Comparison of ENCODE assay signal across 22 cellular contexts in the genomic region with DNA sequence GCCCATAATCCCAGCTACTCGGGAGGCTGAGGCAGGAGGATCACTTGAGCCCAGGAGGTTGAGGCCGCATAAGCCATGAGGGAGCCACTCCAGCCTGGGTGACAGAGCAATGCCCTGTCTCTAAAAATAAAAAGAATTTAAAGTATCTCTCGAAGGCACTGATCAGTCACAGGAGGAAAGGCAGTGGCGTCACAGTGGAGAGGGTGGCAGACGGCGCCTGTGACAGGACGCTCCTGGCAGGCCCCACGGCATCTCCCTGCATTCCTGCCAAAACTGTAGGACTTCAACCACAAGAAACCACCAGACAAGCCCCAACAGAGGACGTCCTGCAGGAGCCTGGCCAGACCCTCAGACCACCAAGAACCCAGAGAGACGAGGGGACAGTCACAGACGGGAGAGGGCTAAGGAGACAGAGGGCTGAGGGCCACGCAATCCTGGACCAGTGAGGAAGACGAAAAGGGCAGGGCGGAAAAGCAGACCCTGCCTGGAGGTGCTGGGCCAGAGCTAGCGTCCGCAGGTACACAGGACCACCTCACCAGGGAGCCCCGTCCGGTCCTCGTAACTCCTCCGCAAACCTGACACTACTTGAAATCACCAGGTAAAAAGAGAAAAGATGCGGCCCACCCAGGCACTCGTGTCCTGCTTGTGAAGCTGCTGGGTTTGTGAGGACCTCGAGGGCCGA. TPM values are rescaled to one million over a fixed set of nuclear protein-coding genes. Genes with fewer than 3 reads are reported as not detected.
A peak's percentile ranks its signal among the peaks of the same experiment; 100 is the strongest.
DNase-seq lines count a peak whose midpoint lies in the region; ATAC-seq, FAIRE-seq and TF ChIP-seq lines count a peak whose summit lies in the region.
"Had no signal": no experiment of that assay in that cellular context is flagged by ENCODE, and none has a peak within 500 bp of the region (broad histone marks: within the 10 kb centered on the region; RNA-seq: fewer than 3 reads in every experiment).

No MANE protein-coding gene starts in this region.

- H3K27ac ChIP-seq in HepG2 (ENCODE audit: extremely low read length, insufficient read depth, low read length) (no peak overlapping the region), right lobe of liver (no peak overlapping the region), cingulate gyrus (ENCODE audit: low read depth, low read length) (peak overlapping the region; percentile 98)
- H3K27ac ChIP-seq: lower lobe of right lung, parathyroid adenoma, SJCRH30, vagina had no signal

- TF ChIP-seq CTCF in HepG2 (CRISPR knock-in tag; IDR thresholded peaks at IDR 0.05) (no peak), right lobe of liver (IDR thresholded peaks at IDR 0.05) (no peak)

- POLR2A ChIA-PET in HepG2 (lab: Yijun Ruan, JAX): no interaction called here

- peaks cover 22% of the 10 kb centered on the region for H3K36me3 Mint-ChIP-seq in memory B cell

- H3K9me3 ChIP-seq in HepG2 (ENCODE audit: low read length) (no peaks in the 10 kb centered on the region), right lobe of liver (no peaks in the 10 kb centered on the region)
- H3K9me3 ChIP-seq: breast epithelium, lower lobe of right lung, SJCRH30, vagina had no signal

- no peak for FAIRE-seq in HepG2 (lab: Jason Lieb, UNC)

- TF ChIP-seq EP300 in HepG2 (IDR thresholded peaks at IDR 0.05; ENCODE audit: low read depth in 2 of 2, low read length in 2 of 2): no peak
- no peak for TF ChIP-seq EP300 in HepG2 (CRISPR knock-in tag; IDR thresholded peaks at IDR 0.05; ENCODE audit: borderline replicate concordance)

- TF ChIP-seq RAD21 in HepG2 (CRISPR knock-in tag; IDR thresholded peaks at IDR 0.05): no peak

- peak overlapping the region; percentile 69 for H3K27ac Mint-ChIP-seq in memory B cell

- H3K4me1 ChIP-seq in HepG2 (ENCODE audit: insufficient read depth, low read length) (peaks cover 14% of the 10 kb centered on the region), right lobe of liver (peaks cover 0 to 21% (median 5%) of the 10 kb centered on the region in 4 donors)

- DNase-seq in HepG2 (ENCODE audit: low spot score) (no peak), right lobe of liver (no peak), memory B cell (ENCODE audit: low spot score in 2 of 2) (no peak), iPS-NIHi11 (ENCODE audit: low spot score) (no peak)
- DNase-seq in stimulated activated naive CD4-positive, alpha-beta T cell (lab: John Stamatoyannopoulos, UW): no peak
- DNase-seq: activated B cell treated with CpG ODN at 0.5 μM for 24 hours; effector CD4-positive, alpha-beta T cell; GDM1; NCI-H1436; NCI-H2171; NCI-H748 treated with DMSO at 0.1 percent for 48 hours; PC-3; SJCRH30 had no signal

- H3K27me3 ChIP-seq in HepG2 (ENCODE audit: control insufficient read depth in 1 of 2, insufficient read depth in 2 of 2, low read length in 2 of 2) (no peaks in the 10 kb centered on the region), right lobe of liver (no peaks in the 10 kb centered on the region)
- H3K27me3 ChIP-seq: breast epithelium, SJCRH30, vagina had no signal

- in situ Hi-C loops in HepG2 (cut with HindIII; ENCODE audit: extremely low pct_ligation_motif_present, low pct_unique_long_range_greater_than_20kb): no loop called here

- no peaks in the 10 kb centered on the region for H3K27me3 Mint-ChIP-seq in memory B cell
- H3K27me3 Mint-ChIP-seq: activated B cell treated with CpG ODN at 0.5 μM for 24 hours had no signal

- peak overlapping the region; percentile 37 for H3K4me3 Mint-ChIP-seq in memory B cell
- H3K4me3 Mint-ChIP-seq: activated B cell treated with CpG ODN at 0.5 μM for 24 hours; activated T-helper 1 cell treated with anti-CD3 and anti-CD28 coated beads, Interleukin-12 subunit alpha, Interleukin-12 subunit beta, Interleukin-2, Interleukin-4 antibody, amounts not matched to agents 30 ng/mL and 10 ng/mL and 1 ng/mL, durations not matched to agents 14 hours and 24 hours and 36 hours had no signal

- H4K20me1 ChIP-seq in HepG2 (ENCODE audit: insufficient read depth, low read length): no peaks in the 10 kb centered on the region

- CTCF ChIA-PET in HepG2 (lab: Yijun Ruan, JAX; ENCODE audit: low intra/inter-chr PET ratio, low total read pairs): no interaction called here

- H3K36me3 ChIP-seq in HepG2 (replicated peaks in 1 of 2; ENCODE audit: control insufficient read depth in 1 of 2, insufficient read depth in 2 of 2, low read length in 2 of 2): peaks cover 37 to 56% of the 10 kb centered on the region in 2 experiments
- H3K36me3 ChIP-seq in right lobe of liver: peaks cover 7 to 41% (median 33%) of the 10 kb centered on the region in 4 donors

- no peaks in the 10 kb centered on the region for H3K9me3 Mint-ChIP-seq in memory B cell
- H3K9me3 Mint-ChIP-seq: activated B cell treated with CpG ODN at 0.5 μM for 24 hours; activated T-helper 1 cell treated with anti-CD3 and anti-CD28 coated beads, Interleukin-12 subunit alpha, Interleukin-12 subunit beta, Interleukin-2, Interleukin-4 antibody, amounts not matched to agents 30 ng/mL and 10 ng/mL and 1 ng/mL, durations not matched to agents 14 hours and 24 hours and 36 hours had no signal

- peaks cover 28% of the 10 kb centered on the region for H3K79me2 ChIP-seq in HepG2 (ENCODE audit: insufficient read depth, low read length)

- H3K4me1 Mint-ChIP-seq in memory B cell: peaks cover 21% of the 10 kb centered on the region

- no peak for TF ChIP-seq POLR2A in HepG2 (IDR thresholded peaks at IDR 0.05; ENCODE audit: insufficient read depth in 1 of 2, low read depth in 2 of 2, low read length in 2 of 2)
- TF ChIP-seq POLR2A in right lobe of liver (IDR thresholded peaks at IDR 0.05): no peak

- intact Hi-C loops in HepG2 (cut with micrococcal nuclease; ENCODE audit: unreplicated experiment) (no loop called here), right lobe of liver (cut with DNase I) (no loop called here)

- H3K4me3 ChIP-seq in HepG2 (replicated peaks in 1 of 3; ENCODE audit: insufficient read depth in 1 of 3, low read depth in 2 of 3, low read length in 3 of 3) (no peak overlapping the region), right lobe of liver (no peak overlapping the region)
- H3K4me3 ChIP-seq: breast epithelium, lower lobe of right lung, SJCRH30, vagina had no signal

- H3K4me2 ChIP-seq in HepG2 (ENCODE audit: low read depth, low read length): no peak overlapping the region

- BruUV-seq in HepG2 (replicated peaks; lab: Mats Ljungman, UMichigan): no TSS peak

- no peak overlapping the region for H3K9ac ChIP-seq in HepG2 (ENCODE audit: insufficient read depth, low read depth, low read length)
- H3K9ac ChIP-seq: parathyroid adenoma had no signal

- no peak overlapping the region for H2AFZ ChIP-seq in HepG2 (ENCODE audit: low read length)
- H2AFZ ChIP-seq: parathyroid adenoma had no signal

- 97% methylated on average over 23 of the region's 24 CpGs for WGBS in HepG2 (ENCODE audit: low lambda C conversion rate)
- WGBS in right lobe of liver (ENCODE audit: insufficient coverage, low coverage, low lambda C conversion rate, missing lambda C conversion rate): 83% methylated on average over 7 of the region's 24 CpGs

- ATAC-seq in HepG2: no peak
- no peak for ATAC-seq in right lobe of liver
- ATAC-seq in memory B cell (ENCODE audit: low read depth): no peak
- ATAC-seq in HG03457 (IDR thresholded peaks at IDR 0.05; ENCODE audit: unreplicated experiment): no peak
- no peak for ATAC-seq in GM18868 (IDR thresholded peaks at IDR 0.05; ENCODE audit: unreplicated experiment)
- ATAC-seq: HCT116, lower lobe of right lung, PC-3 had no signal

RNA-seq across cellular contexts. Expression of a gene that starts 5.9 kb away (rescaled TPM):
- 74.1 and 81.3 TPM in 2 replicates for total RNA-seq in HepG2 (2016; rRNA removed; fragmentation: Illumina TruSeq; extraction: Trizol)
- 28.3 and 31.4 TPM in 2 replicates for total RNA-seq in HepG2 (2016; cell fraction: cytosol; rRNA removed; fragmentation: Illumina TruSeq; extraction: Trizol; ENCODE audit: low read depth)
- 73.0 and 77.2 TPM in 2 replicates for total RNA-seq in HepG2 (2016; cell fraction: insoluble cytoplasmic fraction; rRNA removed; fragmentation: Illumina TruSeq; extraction: Trizol)
- 30.6 and 37.6 TPM in 2 replicates for total RNA-seq in HepG2 (2016; cell fraction: membrane; rRNA removed; fragmentation: Illumina TruSeq; extraction: Trizol)
- 39.1 and 43.2 TPM in 2 replicates for total RNA-seq in HepG2 (2016; cell fraction: nucleus; rRNA removed; fragmentation: Illumina TruSeq; extraction: Trizol)
- 36.0 and 51.4 TPM in 2 replicates for polyA plus RNA-seq in HepG2 (2011; rRNA removed)
- 30.1 and 56.0 TPM in 2 replicates for polyA plus RNA-seq in HepG2 (2011; cell fraction: cytosol; rRNA removed)
- 135 and 166 TPM in 2 replicates for polyA plus RNA-seq in HepG2 (2011; cell fraction: nucleus; rRNA removed)
- 42.4 and 61.5 TPM in 2 replicates for polyA plus RNA-seq in HepG2 (2012)
- polyA plus RNA-seq in HepG2 (2016; cell fraction: cytosol; fragmentation: Illumina TruSeq; extraction: Trizol; ENCODE audit: low read depth): 14.2 and 15.8 TPM in 2 replicates
- 62.8 and 84.3 TPM in 2 replicates for polyA plus RNA-seq in HepG2 (2016; cell fraction: insoluble cytoplasmic fraction; fragmentation: Illumina TruSeq; extraction: Trizol; ENCODE audit: low read depth)
- polyA plus RNA-seq in HepG2 (2016; cell fraction: membrane; fragmentation: Illumina TruSeq; extraction: Trizol; ENCODE audit: low read depth): 21.1 and 22.9 TPM in 2 replicates
- 61.8 and 67.0 TPM in 2 replicates for polyA plus RNA-seq in HepG2 (2016; cell fraction: nucleus; fragmentation: Illumina TruSeq; extraction: Trizol; ENCODE audit: insufficient read depth, low read depth)
- polyA minus RNA-seq in HepG2 (2011; rRNA and poly(A)+ RNA removed; ENCODE audit: low replicate concordance): 72.2 and 124 TPM in 2 replicates
- polyA minus RNA-seq in HepG2 (2011; cell fraction: cytosol; rRNA and poly(A)+ RNA removed): 42.7 and 46.3 TPM in 2 replicates
- 49.1 and 49.3 TPM in 2 replicates for polyA minus RNA-seq in HepG2 (2011; cell fraction: nucleus; rRNA and poly(A)+ RNA removed)
- 100 to 1,000 TPM in 2 of 6 experiments, 10 to 100 TPM in 4; 66.4 to 135 (median 76.2) TPM for total RNA-seq in right lobe of liver

RNA-seq across cellular contexts. Expression of a gene that starts 34.2 kb away (rescaled TPM):
- 47.5 and 50.0 TPM in 2 replicates for total RNA-seq in HepG2 (2016; rRNA removed; fragmentation: Illumina TruSeq; extraction: Trizol)
- 97.1 and 126 TPM in 2 replicates for total RNA-seq in HepG2 (2016; cell fraction: cytosol; rRNA removed; fragmentation: Illumina TruSeq; extraction: Trizol; ENCODE audit: low read depth)
- total RNA-seq in HepG2 (2016; cell fraction: insoluble cytoplasmic fraction; rRNA removed; fragmentation: Illumina TruSeq; extraction: Trizol): 35.7 and 53.4 TPM in 2 replicates
- total RNA-seq in HepG2 (2016; cell fraction: membrane; rRNA removed; fragmentation: Illumina TruSeq; extraction: Trizol): 106 and 128 TPM in 2 replicates
- total RNA-seq in HepG2 (2016; cell fraction: nucleus; rRNA removed; fragmentation: Illumina TruSeq; extraction: Trizol): 23.1 and 23.7 TPM in 2 replicates
- 32.9 TPM in 2 replicates for polyA plus RNA-seq in HepG2 (2011; rRNA removed)
- polyA plus RNA-seq in HepG2 (2011; cell fraction: cytosol; rRNA removed): 29.5 and 42.1 TPM in 2 replicates
- 62.4 and 65.1 TPM in 2 replicates for polyA plus RNA-seq in HepG2 (2011; cell fraction: nucleus; rRNA removed)
- 15.4 and 32.7 TPM in 2 replicates for polyA plus RNA-seq in HepG2 (2012)
- 120 and 151 TPM in 2 replicates for polyA plus RNA-seq in HepG2 (2016; cell fraction: cytosol; fragmentation: Illumina TruSeq; extraction: Trizol; ENCODE audit: low read depth)
- polyA plus RNA-seq in HepG2 (2016; cell fraction: insoluble cytoplasmic fraction; fragmentation: Illumina TruSeq; extraction: Trizol; ENCODE audit: low read depth): 33.8 and 38.7 TPM in 2 replicates
- 96.2 and 121 TPM in 2 replicates for polyA plus RNA-seq in HepG2 (2016; cell fraction: membrane; fragmentation: Illumina TruSeq; extraction: Trizol; ENCODE audit: low read depth)
- polyA plus RNA-seq in HepG2 (2016; cell fraction: nucleus; fragmentation: Illumina TruSeq; extraction: Trizol; ENCODE audit: insufficient read depth, low read depth): 47.3 and 47.4 TPM in 2 replicates
- 29.8 and 71.6 TPM in 2 replicates for polyA minus RNA-seq in HepG2 (2011; rRNA and poly(A)+ RNA removed; ENCODE audit: low replicate concordance)
- polyA minus RNA-seq in HepG2 (2011; cell fraction: cytosol; rRNA and poly(A)+ RNA removed): 8.5 and 9.0 TPM in 2 replicates
- polyA minus RNA-seq in HepG2 (2011; cell fraction: nucleus; rRNA and poly(A)+ RNA removed): 5.8 and 11.4 TPM in 2 replicates
- total RNA-seq in right lobe of liver: 10 to 100 TPM in 5 of 6 experiments, 1 to 10 TPM in 1; 7.6 to 20.9 (median 14.8) TPM

RNA-seq across cellular contexts. Expression of a gene that starts 36.2 kb away (rescaled TPM):
- total RNA-seq in HepG2 (2016; rRNA removed; fragmentation: Illumina TruSeq; extraction: Trizol) (0.08 and 0.11 TPM in 2 replicates), right lobe of liver (1 to 10 TPM in 1 of 6 experiments, under 1 TPM in 4, not detected in 1; 0.12 to 1.1 (median 0.71) TPM)
- 0.10 TPM in 1 of 2 replicates, not detected in the other for total RNA-seq in HepG2 (2016; cell fraction: cytosol; rRNA removed; fragmentation: Illumina TruSeq; extraction: Trizol; ENCODE audit: low read depth)
- 0.09 TPM in 2 replicates for total RNA-seq in HepG2 (2016; cell fraction: insoluble cytoplasmic fraction; rRNA removed; fragmentation: Illumina TruSeq; extraction: Trizol)
- total RNA-seq in HepG2 (2016; cell fraction: membrane; rRNA removed; fragmentation: Illumina TruSeq; extraction: Trizol): 0.06 and 0.07 TPM in 2 replicates
- not detected in 2 replicates for total RNA-seq in HepG2 (2016; cell fraction: nucleus; rRNA removed; fragmentation: Illumina TruSeq; extraction: Trizol)
- polyA plus RNA-seq in HepG2 (2011; rRNA removed): 0.29 and 0.46 TPM in 2 replicates
- polyA plus RNA-seq in HepG2 (2011; cell fraction: cytosol; rRNA removed): 0.21 and 0.22 TPM in 2 replicates
- 3.4 and 3.8 TPM in 2 replicates for polyA plus RNA-seq in HepG2 (2011; cell fraction: nucleus; rRNA removed)
- polyA plus RNA-seq in HepG2 (2012): 0.34 and 0.59 TPM in 2 replicates
- 0.05 TPM in 1 of 2 replicates, not detected in the other for polyA plus RNA-seq in HepG2 (2016; cell fraction: cytosol; fragmentation: Illumina TruSeq; extraction: Trizol; ENCODE audit: low read depth)
- polyA plus RNA-seq in HepG2 (2016; cell fraction: insoluble cytoplasmic fraction; fragmentation: Illumina TruSeq; extraction: Trizol; ENCODE audit: low read depth): 0.19 TPM in 1 of 2 replicates, not detected in the other
- polyA plus RNA-seq in HepG2 (2016; cell fraction: membrane; fragmentation: Illumina TruSeq; extraction: Trizol; ENCODE audit: low read depth): 0.10 TPM in 1 of 2 replicates, not detected in the other
- polyA plus RNA-seq in HepG2 (2016; cell fraction: nucleus; fragmentation: Illumina TruSeq; extraction: Trizol; ENCODE audit: insufficient read depth, low read depth): 0.37 and 0.44 TPM in 2 replicates
- polyA minus RNA-seq in HepG2 (2011; rRNA and poly(A)+ RNA removed; ENCODE audit: low replicate concordance): 0.20 and 0.56 TPM in 2 replicates
- 0.30 TPM in 1 of 2 replicates, not detected in the other for polyA minus RNA-seq in HepG2 (2011; cell fraction: cytosol; rRNA and poly(A)+ RNA removed)
- polyA minus RNA-seq in HepG2 (2011; cell fraction: nucleus; rRNA and poly(A)+ RNA removed): 0.37 and 0.64 TPM in 2 replicates

RNA-seq across cellular contexts. Expression of a gene that starts 51.1 kb away (rescaled TPM):
- total RNA-seq in HepG2 (2016; rRNA removed; fragmentation: Illumina TruSeq; extraction: Trizol) (11.3 and 21.7 TPM in 2 replicates), right lobe of liver (10 to 100 TPM in 4 of 6 experiments, 1 to 10 TPM in 2; 8.4 to 21.9 (median 11.4) TPM)
- total RNA-seq in HepG2 (2016; cell fraction: cytosol; rRNA removed; fragmentation: Illumina TruSeq; extraction: Trizol; ENCODE audit: low read depth): 5.6 and 7.0 TPM in 2 replicates
- total RNA-seq in HepG2 (2016; cell fraction: insoluble cytoplasmic fraction; rRNA removed; fragmentation: Illumina TruSeq; extraction: Trizol): 8.4 and 25.4 TPM in 2 replicates
- 10.9 and 11.3 TPM in 2 replicates for total RNA-seq in HepG2 (2016; cell fraction: membrane; rRNA removed; fragmentation: Illumina TruSeq; extraction: Trizol)
- 23.2 and 23.3 TPM in 2 replicates for total RNA-seq in HepG2 (2016; cell fraction: nucleus; rRNA removed; fragmentation: Illumina TruSeq; extraction: Trizol)
- polyA plus RNA-seq in HepG2 (2011; rRNA removed): 26.4 and 37.6 TPM in 2 replicates
- 28.3 and 34.4 TPM in 2 replicates for polyA plus RNA-seq in HepG2 (2011; cell fraction: cytosol; rRNA removed)
- polyA plus RNA-seq in HepG2 (2011; cell fraction: nucleus; rRNA removed): 151 and 168 TPM in 2 replicates
- 19.9 and 35.5 TPM in 2 replicates for polyA plus RNA-seq in HepG2 (2012)
- 5.4 and 6.0 TPM in 2 replicates for polyA plus RNA-seq in HepG2 (2016; cell fraction: cytosol; fragmentation: Illumina TruSeq; extraction: Trizol; ENCODE audit: low read depth)
- polyA plus RNA-seq in HepG2 (2016; cell fraction: insoluble cytoplasmic fraction; fragmentation: Illumina TruSeq; extraction: Trizol; ENCODE audit: low read depth): 11.4 and 12.9 TPM in 2 replicates
- polyA plus RNA-seq in HepG2 (2016; cell fraction: membrane; fragmentation: Illumina TruSeq; extraction: Trizol; ENCODE audit: low read depth): 9.5 and 10.3 TPM in 2 replicates
- 59.3 and 60.5 TPM in 2 replicates for polyA plus RNA-seq in HepG2 (2016; cell fraction: nucleus; fragmentation: Illumina TruSeq; extraction: Trizol; ENCODE audit: insufficient read depth, low read depth)
- polyA minus RNA-seq in HepG2 (2011; rRNA and poly(A)+ RNA removed; ENCODE audit: low replicate concordance): 43.0 and 66.5 TPM in 2 replicates
- 20.3 and 23.7 TPM in 2 replicates for polyA minus RNA-seq in HepG2 (2011; cell fraction: cytosol; rRNA and poly(A)+ RNA removed)
- polyA minus RNA-seq in HepG2 (2011; cell fraction: nucleus; rRNA and poly(A)+ RNA removed): 28.6 and 30.4 TPM in 2 replicates

RNA-seq across cellular contexts. Expression of a gene that starts 59.3 kb away (rescaled TPM):
- total RNA-seq in HepG2 (2016; rRNA removed; fragmentation: Illumina TruSeq; extraction: Trizol): 1.5 and 8.9 TPM in 2 replicates
- total RNA-seq in HepG2 (2016; cell fraction: cytosol; rRNA removed; fragmentation: Illumina TruSeq; extraction: Trizol; ENCODE audit: low read depth): 1.8 and 2.3 TPM in 2 replicates
- total RNA-seq in HepG2 (2016; cell fraction: insoluble cytoplasmic fraction; rRNA removed; fragmentation: Illumina TruSeq; extraction: Trizol): 1.2 and 9.2 TPM in 2 replicates
- total RNA-seq in HepG2 (2016; cell fraction: membrane; rRNA removed; fragmentation: Illumina TruSeq; extraction: Trizol): 1.7 and 2.0 TPM in 2 replicates
- total RNA-seq in HepG2 (2016; cell fraction: nucleus; rRNA removed; fragmentation: Illumina TruSeq; extraction: Trizol): 14.4 and 16.4 TPM in 2 replicates
- 14.3 and 19.9 TPM in 2 replicates for polyA plus RNA-seq in HepG2 (2011; rRNA removed)
- polyA plus RNA-seq in HepG2 (2011; cell fraction: cytosol; rRNA removed): 2.2 and 2.9 TPM in 2 replicates
- 267 and 279 TPM in 2 replicates for polyA plus RNA-seq in HepG2 (2011; cell fraction: nucleus; rRNA removed)
- polyA plus RNA-seq in HepG2 (2012): 18.3 and 18.6 TPM in 2 replicates
- 0.44 and 0.54 TPM in 2 replicates for polyA plus RNA-seq in HepG2 (2016; cell fraction: cytosol; fragmentation: Illumina TruSeq; extraction: Trizol; ENCODE audit: low read depth)
- 1.5 and 1.9 TPM in 2 replicates for polyA plus RNA-seq in HepG2 (2016; cell fraction: insoluble cytoplasmic fraction; fragmentation: Illumina TruSeq; extraction: Trizol; ENCODE audit: low read depth)
- 0.82 and 1.0 TPM in 2 replicates for polyA plus RNA-seq in HepG2 (2016; cell fraction: membrane; fragmentation: Illumina TruSeq; extraction: Trizol; ENCODE audit: low read depth)
- 71.0 and 80.1 TPM in 2 replicates for polyA plus RNA-seq in HepG2 (2016; cell fraction: nucleus; fragmentation: Illumina TruSeq; extraction: Trizol; ENCODE audit: insufficient read depth, low read depth)
- polyA minus RNA-seq in HepG2 (2011; rRNA and poly(A)+ RNA removed; ENCODE audit: low replicate concordance): 0.23 and 6.4 TPM in 2 replicates
- polyA minus RNA-seq in HepG2 (2011; cell fraction: cytosol; rRNA and poly(A)+ RNA removed): 0.97 and 2.5 TPM in 2 replicates
- 14.8 and 15.1 TPM in 2 replicates for polyA minus RNA-seq in HepG2 (2011; cell fraction: nucleus; rRNA and poly(A)+ RNA removed)
- 1 to 10 TPM in 1 of 6 experiments, under 1 TPM in 4, not detected in 1; 0.09 to 1.0 (median 0.28) TPM for total RNA-seq in right lobe of liver
